1 cellular context compared by ENCODE assay signal in genomic region chr14:30283822-30284446, GRCh38.
TF ChIP-seq lines count a peak whose summit lies in the region.

No MANE protein-coding gene starts in this region.

TF ChIP-seq in H1, 55 proteins besides CTCF, POLR2A, EP300 and RAD21:
- TF ChIP-seq, protein P1, sequence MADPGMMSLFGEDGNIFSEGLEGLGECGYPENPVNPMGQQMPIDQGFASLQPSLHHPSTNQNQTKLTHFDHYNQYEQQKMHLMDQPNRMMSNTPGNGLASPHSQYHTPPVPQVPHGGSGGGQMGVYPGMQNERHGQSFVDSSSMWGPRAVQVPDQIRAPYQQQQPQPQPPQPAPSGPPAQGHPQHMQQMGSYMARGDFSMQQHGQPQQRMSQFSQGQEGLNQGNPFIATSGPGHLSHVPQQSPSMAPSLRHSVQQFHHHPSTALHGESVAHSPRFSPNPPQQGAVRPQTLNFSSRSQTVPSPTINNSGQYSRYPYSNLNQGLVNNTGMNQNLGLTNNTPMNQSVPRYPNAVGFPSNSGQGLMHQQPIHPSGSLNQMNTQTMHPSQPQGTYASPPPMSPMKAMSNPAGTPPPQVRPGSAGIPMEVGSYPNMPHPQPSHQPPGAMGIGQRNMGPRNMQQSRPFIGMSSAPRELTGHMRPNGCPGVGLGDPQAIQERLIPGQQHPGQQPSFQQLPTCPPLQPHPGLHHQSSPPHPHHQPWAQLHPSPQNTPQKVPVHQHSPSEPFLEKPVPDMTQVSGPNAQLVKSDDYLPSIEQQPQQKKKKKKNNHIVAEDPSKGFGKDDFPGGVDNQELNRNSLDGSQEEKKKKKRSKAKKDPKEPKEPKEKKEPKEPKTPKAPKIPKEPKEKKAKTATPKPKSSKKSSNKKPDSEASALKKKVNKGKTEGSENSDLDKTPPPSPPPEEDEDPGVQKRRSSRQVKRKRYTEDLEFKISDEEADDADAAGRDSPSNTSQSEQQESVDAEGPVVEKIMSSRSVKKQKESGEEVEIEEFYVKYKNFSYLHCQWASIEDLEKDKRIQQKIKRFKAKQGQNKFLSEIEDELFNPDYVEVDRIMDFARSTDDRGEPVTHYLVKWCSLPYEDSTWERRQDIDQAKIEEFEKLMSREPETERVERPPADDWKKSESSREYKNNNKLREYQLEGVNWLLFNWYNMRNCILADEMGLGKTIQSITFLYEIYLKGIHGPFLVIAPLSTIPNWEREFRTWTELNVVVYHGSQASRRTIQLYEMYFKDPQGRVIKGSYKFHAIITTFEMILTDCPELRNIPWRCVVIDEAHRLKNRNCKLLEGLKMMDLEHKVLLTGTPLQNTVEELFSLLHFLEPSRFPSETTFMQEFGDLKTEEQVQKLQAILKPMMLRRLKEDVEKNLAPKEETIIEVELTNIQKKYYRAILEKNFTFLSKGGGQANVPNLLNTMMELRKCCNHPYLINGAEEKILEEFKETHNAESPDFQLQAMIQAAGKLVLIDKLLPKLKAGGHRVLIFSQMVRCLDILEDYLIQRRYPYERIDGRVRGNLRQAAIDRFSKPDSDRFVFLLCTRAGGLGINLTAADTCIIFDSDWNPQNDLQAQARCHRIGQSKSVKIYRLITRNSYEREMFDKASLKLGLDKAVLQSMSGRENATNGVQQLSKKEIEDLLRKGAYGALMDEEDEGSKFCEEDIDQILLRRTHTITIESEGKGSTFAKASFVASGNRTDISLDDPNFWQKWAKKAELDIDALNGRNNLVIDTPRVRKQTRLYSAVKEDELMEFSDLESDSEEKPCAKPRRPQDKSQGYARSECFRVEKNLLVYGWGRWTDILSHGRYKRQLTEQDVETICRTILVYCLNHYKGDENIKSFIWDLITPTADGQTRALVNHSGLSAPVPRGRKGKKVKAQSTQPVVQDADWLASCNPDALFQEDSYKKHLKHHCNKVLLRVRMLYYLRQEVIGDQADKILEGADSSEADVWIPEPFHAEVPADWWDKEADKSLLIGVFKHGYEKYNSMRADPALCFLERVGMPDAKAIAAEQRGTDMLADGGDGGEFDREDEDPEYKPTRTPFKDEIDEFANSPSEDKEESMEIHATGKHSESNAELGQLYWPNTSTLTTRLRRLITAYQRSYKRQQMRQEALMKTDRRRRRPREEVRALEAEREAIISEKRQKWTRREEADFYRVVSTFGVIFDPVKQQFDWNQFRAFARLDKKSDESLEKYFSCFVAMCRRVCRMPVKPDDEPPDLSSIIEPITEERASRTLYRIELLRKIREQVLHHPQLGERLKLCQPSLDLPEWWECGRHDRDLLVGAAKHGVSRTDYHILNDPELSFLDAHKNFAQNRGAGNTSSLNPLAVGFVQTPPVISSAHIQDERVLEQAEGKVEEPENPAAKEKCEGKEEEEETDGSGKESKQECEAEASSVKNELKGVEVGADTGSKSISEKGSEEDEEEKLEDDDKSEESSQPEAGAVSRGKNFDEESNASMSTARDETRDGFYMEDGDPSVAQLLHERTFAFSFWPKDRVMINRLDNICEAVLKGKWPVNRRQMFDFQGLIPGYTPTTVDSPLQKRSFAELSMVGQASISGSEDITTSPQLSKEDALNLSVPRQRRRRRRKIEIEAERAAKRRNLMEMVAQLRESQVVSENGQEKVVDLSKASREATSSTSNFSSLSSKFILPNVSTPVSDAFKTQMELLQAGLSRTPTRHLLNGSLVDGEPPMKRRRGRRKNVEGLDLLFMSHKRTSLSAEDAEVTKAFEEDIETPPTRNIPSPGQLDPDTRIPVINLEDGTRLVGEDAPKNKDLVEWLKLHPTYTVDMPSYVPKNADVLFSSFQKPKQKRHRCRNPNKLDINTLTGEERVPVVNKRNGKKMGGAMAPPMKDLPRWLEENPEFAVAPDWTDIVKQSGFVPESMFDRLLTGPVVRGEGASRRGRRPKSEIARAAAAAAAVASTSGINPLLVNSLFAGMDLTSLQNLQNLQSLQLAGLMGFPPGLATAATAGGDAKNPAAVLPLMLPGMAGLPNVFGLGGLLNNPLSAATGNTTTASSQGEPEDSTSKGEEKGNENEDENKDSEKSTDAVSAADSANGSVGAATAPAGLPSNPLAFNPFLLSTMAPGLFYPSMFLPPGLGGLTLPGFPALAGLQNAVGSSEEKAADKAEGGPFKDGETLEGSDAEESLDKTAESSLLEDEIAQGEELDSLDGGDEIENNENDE (IDR thresholded peaks at IDR 0.05; ENCODE audit: insufficient replicate concordance, low read length): no peak
- TF ChIP-seq BCL11A (IDR thresholded peaks at IDR 0.05; ENCODE audit: low read depth in 2 of 2, low read length in 2 of 2) (no peak), JUN (IDR thresholded peaks at IDR 0.05; ENCODE audit: low read depth, low read length) (no peak), PHF8 (conservative IDR thresholded peaks at IDR 0.05; ENCODE audit: low read depth, low read length) (no peak), TAF7 (optimal IDR thresholded peaks at IDR 0.05; ENCODE audit: borderline replicate concordance, low read depth, low read length) (no peak), CHD1 (IDR thresholded peaks at IDR 0.05; ENCODE audit: low read depth, low read length) (no peak), CREB1 (IDR thresholded peaks at IDR 0.05) (no peak), TCF12 (IDR thresholded peaks at IDR 0.05; ENCODE audit: low read depth, low read length) (no peak), BACH1 (IDR thresholded peaks at IDR 0.05; ENCODE audit: low read length) (no peak), CBX5 (IDR thresholded peaks at IDR 0.05; ENCODE audit: low read depth, low read length) (no peak), GABPA (IDR thresholded peaks at IDR 0.05; ENCODE audit: borderline replicate concordance, insufficient read depth, low read length) (no peak), ZNF274 (IDR thresholded peaks at IDR 0.05; ENCODE audit: borderline replicate concordance, extremely low read depth, low read length) (no peak), KDM4A (IDR thresholded peaks at IDR 0.05; ENCODE audit: low read depth, low read length, severe bottlenecking) (no peak), MAFK (IDR thresholded peaks at IDR 0.05; ENCODE audit: low read depth, low read length) (no peak), HDAC2 (IDR thresholded peaks at IDR 0.05; ENCODE audit: borderline replicate concordance in 1 of 2, low read depth in 2 of 2, low read length in 2 of 2) (no peak), SIRT6 (IDR thresholded peaks at IDR 0.05; ENCODE audit: low read length) (no peak), TAF1 (IDR thresholded peaks at IDR 0.05; ENCODE audit: low read depth, low read length) (no peak), KDM1A (IDR thresholded peaks at IDR 0.05; ENCODE audit: borderline replicate concordance, low read length) (no peak)
